In genomic region chr19:12872941-12873890, GRCh38 we compare ENCODE assay signal across 9 cellular contexts. TPM values are rescaled to one million over a fixed set of nuclear protein-coding genes. Genes with fewer than 3 reads are reported as not detected.
DNase-seq lines count a peak whose midpoint lies in the region; ATAC-seq and TF ChIP-seq lines count a peak whose summit lies in the region.
"Had no signal": no experiment of that assay in that cellular context is flagged by ENCODE, and none has a peak within 500 bp of the region (broad histone marks: within the 10 kb centered on the region; RNA-seq: fewer than 3 reads in every experiment).

No MANE protein-coding gene starts in this region.

- H3K79me2 ChIP-seq in OCI-LY7 (ENCODE audit: insufficient read depth, low read depth, low read length) (no peaks in the 10 kb centered on the region), hepatocyte (no peaks in the 10 kb centered on the region)

- no peak overlapping the region for H2AFZ ChIP-seq in OCI-LY7 (ENCODE audit: low read length)
- H2AFZ ChIP-seq in hepatocyte, result no peak overlapping the region

- H3K4me3 ChIP-seq in OCI-LY7 (ENCODE audit: low read depth, low read length, poor library complexity, severe bottlenecking) (no peak overlapping the region), hepatocyte (no peak overlapping the region)

- no TSS peak for BruUV-seq in OCI-LY7 (replicated peaks; lab: Mats Ljungman, UMichigan)

- intact Hi-C loops in OCI-LY7 (cut with micrococcal nuclease; ENCODE audit: unreplicated experiment), result no loop called here

- POLR2A ChIA-PET in OCI-LY7 (lab: Charles Lee), result interaction anchor here (0.6 to 1.3 kb wide), 6 partner anchors 9 to 284 kb away, joined by 3 to 9 read pairs (median 3); no protein-coding TSS in a partner anchor

- CTCF ChIA-PET in OCI-LY7 (lab: Charles Lee; ENCODE audit: unreplicated experiment), result interaction anchor here (0.6 kb wide), 2 partner anchors 7 to 55 kb away, joined by 3 read pairs; no protein-coding TSS in a partner anchor

- WGBS in hepatocyte (ENCODE audit: low lambda C conversion rate, missing lambda C conversion rate), result 74% methylated on average over 63 of the region's 70 CpGs

- ATAC-seq in HG02678 (IDR thresholded peaks at IDR 0.05; ENCODE audit: unreplicated experiment), result no peak
- ATAC-seq in HG02973 (IDR thresholded peaks at IDR 0.05; ENCODE audit: unreplicated experiment), result no peak

- DNase-seq in GM03348 (ENCODE audit: low spot score), result peak; percentile 43
- peak; percentile 74 for DNase-seq in OCI-LY7 (ENCODE audit: low spot score)
- DNase-seq in hepatocyte (ENCODE audit: low spot score), result peak; percentile 35
- peak; percentile 50 for DNase-seq in stimulated activated CD4-positive, alpha-beta T cell treated with anti-CD3 and anti-CD28 coated beads, Interleukin-4, amount 100 ng/mL, for 24 hours
- DNase-seq in NCI-H524 treated with DMSO at 0.1 percent for 48 hours (lab: John Stamatoyannopoulos, UW), result no peak

- no peaks in the 10 kb centered on the region for H3K27me3 ChIP-seq in hepatocyte

- H4K20me1 ChIP-seq in OCI-LY7 (ENCODE audit: insufficient read depth, low read length) (no peaks in the 10 kb centered on the region), hepatocyte (ENCODE audit: insufficient read depth, poor library complexity, severe bottlenecking) (no peaks in the 10 kb centered on the region)

- H3K36me3 ChIP-seq in OCI-LY7 (ENCODE audit: insufficient read depth, low read length) (peaks cover 31% of the 10 kb centered on the region), hepatocyte (replicated peaks; ENCODE audit: insufficient read depth, low read depth) (no peaks in the 10 kb centered on the region)
- H3K36me3 ChIP-seq: neutrophil had no signal

- H3K9me2 ChIP-seq in OCI-LY7 (ENCODE audit: insufficient read depth, low read length), result no peaks in the 10 kb centered on the region
- no peaks in the 10 kb centered on the region for H3K9me2 ChIP-seq in hepatocyte (replicated peaks; ENCODE audit: insufficient read depth)

- H3K9me3 ChIP-seq in OCI-LY7 (ENCODE audit: low read length) (no peaks in the 10 kb centered on the region), hepatocyte (ENCODE audit: low read depth) (no peaks in the 10 kb centered on the region)
- H3K9me3 ChIP-seq: neutrophil had no signal

- H3K27ac ChIP-seq in OCI-LY7 (ENCODE audit: low read depth, low read length, poor library complexity, severe bottlenecking) (no peak overlapping the region), hepatocyte (no peak overlapping the region)
- H3K27ac ChIP-seq: neutrophil had no signal

- H3K36me3 Mint-ChIP-seq in activated naive CD4-positive, alpha-beta T cell treated with anti-CD3 and anti-CD28 coated beads, Interleukin-2, amount 50 U/mL, for 24 hours, result peaks cover 14% of the 10 kb centered on the region

- no peak overlapping the region for H3K4me2 ChIP-seq in OCI-LY7 (ENCODE audit: low read length)
- H3K4me2 ChIP-seq in hepatocyte, result peak overlapping the region; percentile 51

- H3K27ac Mint-ChIP-seq in activated naive CD4-positive, alpha-beta T cell treated with anti-CD3 and anti-CD28 coated beads, Interleukin-2, amount 50 U/mL, for 24 hours, result no peak overlapping the region

- peaks cover 5% of the 10 kb centered on the region for H3K9me3 Mint-ChIP-seq in activated naive CD4-positive, alpha-beta T cell treated with anti-CD3 and anti-CD28 coated beads, Interleukin-2, amount 50 U/mL, for 24 hours

- no peaks in the 10 kb centered on the region for H3K4me1 Mint-ChIP-seq in activated naive CD4-positive, alpha-beta T cell treated with anti-CD3 and anti-CD28 coated beads, Interleukin-2, amount 50 U/mL, for 24 hours

- H3K4me1 ChIP-seq in OCI-LY7 (ENCODE audit: insufficient read depth, low read length, poor library complexity, severe bottlenecking) (no peaks in the 10 kb centered on the region), hepatocyte (ENCODE audit: insufficient read depth) (no peaks in the 10 kb centered on the region)

- TF ChIP-seq CTCF in OCI-LY7 (conservative IDR thresholded peaks at IDR 0.05; ENCODE audit: low read length) (no peak), hepatocyte (IDR thresholded peaks at IDR 0.05; ENCODE audit: poor library complexity) (no peak)

- H3K4me3 Mint-ChIP-seq in activated naive CD4-positive, alpha-beta T cell treated with anti-CD3 and anti-CD28 coated beads, Interleukin-2, amount 50 U/mL, for 24 hours, result peak overlapping the region; percentile 19

- no peaks in the 10 kb centered on the region for H3K27me3 Mint-ChIP-seq in activated naive CD4-positive, alpha-beta T cell treated with anti-CD3 and anti-CD28 coated beads, Interleukin-2, amount 50 U/mL, for 24 hours

RNA-seq across cellular contexts. Expression of gene DNASE2, which starts 8.0 kb away (rescaled TPM):
- total RNA-seq in OCI-LY7 (2014; rRNA removed; shearing (Covaris generic)), result 28.3 and 32.4 TPM in 2 replicates
- 32.8 and 33.7 TPM in 2 replicates for total RNA-seq in OCI-LY7 (2022)
- total RNA-seq in hepatocyte, result 25.7 and 31.5 TPM in 2 replicates
- 41.3 and 41.9 TPM in 2 replicates for polyA plus RNA-seq in hepatocyte

RNA-seq across cellular contexts. Expression of gene KLF1, which starts 13.8 kb away (rescaled TPM):
- 0.16 and 0.28 TPM in 2 replicates for total RNA-seq in OCI-LY7 (2014; rRNA removed; shearing (Covaris generic))
- not detected in 2 replicates for total RNA-seq in OCI-LY7 (2022)
- total RNA-seq in hepatocyte, result 0.37 TPM in 1 of 2 replicates, not detected in the other
- polyA plus RNA-seq in hepatocyte, result not detected in 2 replicates

RNA-seq across cellular contexts. Expression of gene GCDH, which starts 17.7 kb away (rescaled TPM):
- total RNA-seq in OCI-LY7 (2014; rRNA removed; shearing (Covaris generic)), result 31.5 and 40.7 TPM in 2 replicates
- total RNA-seq in OCI-LY7 (2022) (43.8 and 48.7 TPM in 2 replicates), hepatocyte (31.7 and 34.2 TPM in 2 replicates)
- polyA plus RNA-seq in hepatocyte, result 23.4 and 30.7 TPM in 2 replicates

RNA-seq across cellular contexts. Expression of gene MAST1, which starts 34.9 kb away (rescaled TPM):
- 5.5 and 9.1 TPM in 2 replicates for total RNA-seq in OCI-LY7 (2014; rRNA removed; shearing (Covaris generic))
- total RNA-seq in OCI-LY7 (2022), result 21.1 and 23.4 TPM in 2 replicates
- total RNA-seq in hepatocyte, result 0.20 and 0.32 TPM in 2 replicates
- polyA plus RNA-seq in hepatocyte, result 0.22 and 0.54 TPM in 2 replicates

RNA-seq across cellular contexts. Expression of gene RTBDN, which starts 38.8 kb away (rescaled TPM):
- total RNA-seq in OCI-LY7 (2014; rRNA removed; shearing (Covaris generic)), result not detected in 2 replicates
- total RNA-seq in OCI-LY7 (2022), result 0.94 and 1.2 TPM in 2 replicates
- total RNA-seq in hepatocyte, result 0.32 TPM in 1 of 2 replicates, not detected in the other
- polyA plus RNA-seq in hepatocyte, result 0.36 TPM in 1 of 2 replicates, not detected in the other
